ENCODE assay signal across 11 cellular contexts in the genomic region with DNA sequence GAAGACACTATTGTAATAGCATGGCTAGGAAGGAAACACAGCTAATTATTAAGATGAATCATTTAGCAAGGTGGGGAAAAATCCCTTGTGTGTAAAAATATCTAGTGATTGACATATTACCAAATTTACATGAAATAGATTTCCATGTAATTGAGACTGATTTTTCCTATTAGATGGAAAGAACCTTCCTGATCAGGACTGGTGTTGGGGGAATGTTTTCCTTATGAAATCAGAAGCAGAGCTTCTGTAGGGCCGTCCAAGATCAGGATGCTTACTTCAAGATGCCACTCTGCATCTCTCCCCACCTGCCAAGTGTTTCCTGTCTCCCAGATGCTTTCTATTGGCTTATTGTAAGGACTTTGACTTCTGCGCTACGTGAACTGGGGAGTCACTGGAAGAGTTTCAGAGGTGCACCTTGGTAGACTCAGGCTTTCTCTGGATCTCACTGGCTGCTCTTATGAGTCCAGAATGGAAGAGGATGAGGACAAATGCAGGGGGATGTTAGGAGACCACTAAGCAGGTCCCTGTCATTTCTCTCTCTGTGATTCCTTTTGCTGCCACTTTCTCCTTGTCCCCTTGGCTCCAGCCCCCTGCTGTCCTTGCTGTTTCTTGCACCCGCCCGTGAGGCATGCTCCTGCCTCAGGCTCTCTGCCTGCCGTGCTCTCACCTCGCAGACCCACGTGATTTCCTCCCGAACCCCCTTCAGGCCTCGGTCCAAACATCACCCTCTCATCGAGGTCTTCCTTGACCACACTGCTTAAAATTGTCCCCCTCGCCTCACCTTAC. TPM values are rescaled to one million over a fixed set of nuclear protein-coding genes. Genes with fewer than 3 reads are reported as not detected.
A peak's percentile ranks its signal among the peaks of the same experiment; 100 is the strongest.
DNase-seq lines count a peak whose midpoint lies in the region; ATAC-seq and TF ChIP-seq lines count a peak whose summit lies in the region.
"Had no signal": no experiment of that assay in that cellular context is flagged by ENCODE, and none has a peak within 500 bp of the region (broad histone marks: within the 10 kb centered on the region; RNA-seq: fewer than 3 reads in every experiment).

No MANE protein-coding gene starts in this region.

- no peak for ATAC-seq in heart left ventricle
- ATAC-seq in natural killer cell treated with Interleukin-12 subunit alpha and Interleukin-12 subunit beta and Interleukin-15 and Interleukin-18, amount 100 ng/mL, for 72 hours: no peak
- ATAC-seq in HG03097 (IDR thresholded peaks at IDR 0.05; ENCODE audit: low FRiP score, unreplicated experiment): no peak

- H3K36me3 Mint-ChIP-seq in natural killer cell treated with Interleukin-12 subunit alpha and Interleukin-12 subunit beta and Interleukin-15 and Interleukin-18, amount 100 ng/mL, for 72 hours: no peaks in the 10 kb centered on the region
- H3K36me3 Mint-ChIP-seq: activated naive CD8-positive, alpha-beta T cell treated with anti-CD3 and anti-CD28 coated beads, Interleukin-2, amount 10 ng/mL, durations not matched to agents 7 days and 5 days had no signal

- no peaks in the 10 kb centered on the region for H3K9me3 Mint-ChIP-seq in natural killer cell treated with Interleukin-12 subunit alpha and Interleukin-12 subunit beta and Interleukin-15 and Interleukin-18, amount 100 ng/mL, for 72 hours
- H3K9me3 Mint-ChIP-seq: activated naive CD8-positive, alpha-beta T cell treated with anti-CD3 and anti-CD28 coated beads, Interleukin-2, amount 10 ng/mL, durations not matched to agents 7 days and 5 days; T-helper 2 cell treated with Interferon-gamma antibody and Interleukin-4, amounts not matched to agents 5 μg/mL and 100 μg/mL, for 36 hours had no signal

- 87 to 90% (median 88%) methylated on average over 12 of the region's 12 CpGs for WGBS in heart left ventricle, 4 donors

- H3K27me3 ChIP-seq in left ventricle myocardium inferior (ENCODE audit: low read depth) (no peaks in the 10 kb centered on the region), heart left ventricle (no peaks in the 10 kb centered on the region), vagina (no peaks in the 10 kb centered on the region)

- DNase-seq in left ventricle myocardium inferior (no peak), heart left ventricle (no peak), caudate nucleus (lab: John Stamatoyannopoulos, UW) (peak in 1 of 61 donors; percentile 19), vagina (ENCODE audit: extremely low spot score in 2 of 2) (no peak), cortex of kidney (lab: John Stamatoyannopoulos, UW) (no peak), NCI-H2081 treated with DMSO at 0.1 percent for 48 hours (lab: John Stamatoyannopoulos, UW) (no peak)
- DNase-seq in natural killer cell treated with Interleukin-12 subunit alpha and Interleukin-12 subunit beta and Interleukin-15 and Interleukin-18, amount 100 ng/mL, for 72 hours (ENCODE audit: low spot score): no peak
- DNase-seq: activated naive CD8-positive, alpha-beta T cell treated with anti-CD3 and anti-CD28 coated beads, Interleukin-2, amount 10 ng/mL, durations not matched to agents 7 days and 5 days; stimulated activated CD4-positive, alpha-beta T cell treated with anti-CD3 and anti-CD28 coated beads, Interleukin-12 subunit alpha, Interleukin-12 subunit beta, amount 100 ng/mL, for 4 hours had no signal

- TF ChIP-seq POLR2A in heart left ventricle (IDR thresholded peaks at IDR 0.05) (no peak), vagina (IDR thresholded peaks at IDR 0.05) (no peak)

- intact Hi-C loops in left ventricle myocardium inferior (cut with micrococcal nuclease): loop anchor here (5.0 kb wide), 1 partner anchor 181 kb away; no protein-coding TSS in a partner anchor
- intact Hi-C loops in heart left ventricle (cut with DNase I): loop anchor here in 8 of 10 donors (2.0 to 10.0 kb wide), 7 partner anchors 176 to 616 kb away; partner anchors contain the start of gene GALNT15 (in 1 of the 8)
- intact Hi-C loops in vagina (cut with DNase I): loop anchor here (10.0 kb wide), 1 partner anchor 183 kb away; no protein-coding TSS in a partner anchor

- H3K36me3 ChIP-seq in left ventricle myocardium inferior (no peaks in the 10 kb centered on the region), heart left ventricle (no peaks in the 10 kb centered on the region), vagina (no peaks in the 10 kb centered on the region)

- H3K4me3 Mint-ChIP-seq in natural killer cell treated with Interleukin-12 subunit alpha and Interleukin-12 subunit beta and Interleukin-15 and Interleukin-18, amount 100 ng/mL, for 72 hours: peak overlapping the region; percentile 52

- peak overlapping the region; percentile 36 for H3K27ac ChIP-seq in left ventricle myocardium inferior (replicated peaks)
- H3K27ac ChIP-seq in heart left ventricle: peak overlapping the region in 4 of 12 donors; percentile 32 to 65 (median 41)
- peak overlapping the region; percentile 72 for H3K27ac ChIP-seq in caudate nucleus (ENCODE audit: low read depth, low read length)
- peak overlapping the region; percentile 88 for H3K27ac ChIP-seq in vagina

- H3K27ac Mint-ChIP-seq in natural killer cell treated with Interleukin-12 subunit alpha and Interleukin-12 subunit beta and Interleukin-15 and Interleukin-18, amount 100 ng/mL, for 72 hours: peak overlapping the region; percentile 63 to 77
- H3K27ac Mint-ChIP-seq: activated naive CD8-positive, alpha-beta T cell treated with anti-CD3 and anti-CD28 coated beads, Interleukin-2, amount 10 ng/mL, durations not matched to agents 7 days and 5 days; T-helper 2 cell treated with Interferon-gamma antibody and Interleukin-4, amounts not matched to agents 5 μg/mL and 100 μg/mL, for 36 hours had no signal

- no peak for TF ChIP-seq CTCF in left ventricle myocardium inferior (IDR thresholded peaks at IDR 0.05; ENCODE audit: borderline replicate concordance)
- TF ChIP-seq CTCF in heart left ventricle (IDR thresholded peaks at IDR 0.05): no peak
- TF ChIP-seq CTCF in vagina (IDR thresholded peaks at IDR 0.05): no peak

- H3K4me1 ChIP-seq in left ventricle myocardium inferior: peaks cover 43% of the 10 kb centered on the region
- H3K4me1 ChIP-seq in heart left ventricle: peaks cover 0 to 44% (median 26%) of the 10 kb centered on the region in 12 donors
- H3K4me1 ChIP-seq in vagina: peaks cover 53% of the 10 kb centered on the region

- H3K27me3 Mint-ChIP-seq in natural killer cell treated with Interleukin-12 subunit alpha and Interleukin-12 subunit beta and Interleukin-15 and Interleukin-18, amount 100 ng/mL, for 72 hours: no peaks in the 10 kb centered on the region
- H3K27me3 Mint-ChIP-seq: activated naive CD8-positive, alpha-beta T cell treated with anti-CD3 and anti-CD28 coated beads, Interleukin-2, amount 10 ng/mL, durations not matched to agents 7 days and 5 days had no signal

- H3K4me3 ChIP-seq in left ventricle myocardium inferior (no peak overlapping the region), heart left ventricle (no peak overlapping the region), vagina (no peak overlapping the region)

- peaks cover 43 to 50% of the 10 kb centered on the region in 2 donors for H3K4me1 Mint-ChIP-seq in natural killer cell treated with Interleukin-12 subunit alpha and Interleukin-12 subunit beta and Interleukin-15 and Interleukin-18, amount 100 ng/mL, for 72 hours (ENCODE audit: low read depth in 2 of 2)

- H3K9me3 ChIP-seq in left ventricle myocardium inferior (replicated peaks): no peaks in the 10 kb centered on the region
- no peaks in the 10 kb centered on the region for H3K9me3 ChIP-seq in heart left ventricle
- no peaks in the 10 kb centered on the region for H3K9me3 ChIP-seq in vagina

RNA-seq across cellular contexts. Expression of gene BTD, which starts 30.1 kb away (rescaled TPM):
- 9.2 TPM for total RNA-seq in left ventricle myocardium inferior
- total RNA-seq in heart left ventricle: 10 to 100 TPM in 7 of 9 donors, 1 to 10 TPM in 2; 8.3 to 16.4 (median 13.4) TPM
- polyA plus RNA-seq in heart left ventricle: 1 to 10 TPM; 4.2 to 8.6 TPM
- 1 to 10 TPM; 6.8 to 8.3 TPM for total RNA-seq in natural killer cell treated with Interleukin-12 subunit alpha and Interleukin-12 subunit beta and Interleukin-15 and Interleukin-18, amount 100 ng/mL, for 72 hours
- total RNA-seq in vagina: 10.6 TPM

RNA-seq across cellular contexts. Expression of gene HACL1, which starts 30.2 kb away (rescaled TPM):
- total RNA-seq in left ventricle myocardium inferior: 14.9 TPM
- total RNA-seq in heart left ventricle: 10 to 100 TPM; 10.1 to 21.5 (median 15.5) TPM
- polyA plus RNA-seq in heart left ventricle: 10 to 100 TPM in 1 of 2 donors, 1 to 10 TPM in 1; 7.2 to 12.5 TPM
- 10 to 100 TPM; 24.4 to 28.0 TPM for total RNA-seq in natural killer cell treated with Interleukin-12 subunit alpha and Interleukin-12 subunit beta and Interleukin-15 and Interleukin-18, amount 100 ng/mL, for 72 hours
- total RNA-seq in vagina: 8.1 TPM
